ENCODE assay signal across 8 cellular contexts in genomic region chr21:37675202-37675801, GRCh38.
A peak's percentile ranks its signal among the peaks of the same experiment; 100 is the strongest.
DNase-seq lines count a peak whose midpoint lies in the region; ATAC-seq and TF ChIP-seq lines count a peak whose summit lies in the region.

No MANE protein-coding gene starts in this region.

- DNase-seq in GM12864 (ENCODE audit: low read depth): peak; percentile 7
- peak; percentile 50 for DNase-seq in NB4 (ENCODE audit: low read depth)
- peak; percentile 5 to 44 (median 17) for DNase-seq in activated CD4-positive, CD25-positive, alpha-beta regulatory T cell (lab: John Stamatoyannopoulos, UW)
- DNase-seq in caudate nucleus (lab: John Stamatoyannopoulos, UW): peak in 33 of 61 donors; percentile 0 to 51 (median 13)
- peak; percentile 4 for DNase-seq in kidney glomerular epithelial cell (lab: John Stamatoyannopoulos, UW)
- peak; percentile 61 for DNase-seq in stimulated activated CD4-positive, alpha-beta T cell treated with anti-CD3 and anti-CD28 coated beads, Interleukin-4, amount 100 ng/mL, for 1 hour
- DNase-seq in NCI-H2196 (lab: John Stamatoyannopoulos, UW; ENCODE audit: unreplicated experiment): no peak

- H3K4me3 ChIP-seq in GM12864 (ENCODE audit: low read depth, low read length) (no peak overlapping the region), NB4 (ENCODE audit: low read depth, low read length) (no peak overlapping the region)

- ATAC-seq in GM19463 (IDR thresholded peaks at IDR 0.05; ENCODE audit: unreplicated experiment): no peak

- H3K27ac ChIP-seq in caudate nucleus (ENCODE audit: low read depth, low read length): no peak overlapping the region

- TF ChIP-seq POLR2A in NB4 (IDR thresholded peaks at IDR 0.05; ENCODE audit: extremely low read depth, insufficient read length): no peak

- TF ChIP-seq CTCF in GM12864 (IDR thresholded peaks at IDR 0.05; ENCODE audit: low read depth, low read length, missing control alignments) (peak; percentile 93), NB4 (IDR thresholded peaks at IDR 0.05; ENCODE audit: low read depth, low read length) (peak; percentile 86)
